13 cellular contexts compared by ENCODE assay signal in genomic region chr5:127080001-127080478, GRCh38. TPM values are rescaled to one million over a fixed set of nuclear protein-coding genes. Genes with fewer than 3 reads are reported as not detected.
DNase-seq lines count a peak whose midpoint lies in the region; ATAC-seq and TF ChIP-seq lines count a peak whose summit lies in the region.
"Had no signal": no experiment of that assay in that cellular context is flagged by ENCODE, and none has a peak within 500 bp of the region (broad histone marks: within the 10 kb centered on the region; RNA-seq: fewer than 3 reads in every experiment).

No MANE protein-coding gene starts in this region.

- DNase-seq in NCI-H2107 treated with DMSO at 0.1 percent for 48 hours (lab: John Stamatoyannopoulos, UW; ENCODE audit: unreplicated experiment) (peak; percentile 44), NCI-H2107 (lab: John Stamatoyannopoulos, UW) (no peak), NCI-H774 (lab: John Stamatoyannopoulos, UW) (peak; percentile 17), choroid plexus epithelial cell (ENCODE audit: low read depth) (peak; percentile 37), trophoblast cell (peak; percentile 48 to 76), retina (no peak)
- no peak for DNase-seq in activated T-helper 2 cell treated with anti-CD3 and anti-CD28 coated beads, Interferon-gamma antibody, Interleukin-2, Interleukin-4, amounts not matched to agents 10 μg/mL and 5 μg/mL and 100 μg/mL, durations not matched to agents 14 hours and 24 hours and 36 hours (ENCODE audit: low spot score)
- DNase-seq: left ventricle myocardium inferior; NCI-H1694; stimulated activated CD4-positive, alpha-beta T cell treated with anti-CD3 and anti-CD28 coated beads, Interleukin-4, amount 100 ng/mL, for 4 hours had no signal

- no peaks in the 10 kb centered on the region for H3K36me3 ChIP-seq in trophoblast cell (ENCODE audit: control insufficient read depth in 1 of 2, insufficient read depth in 2 of 2, low read length in 2 of 2)
- H3K36me3 ChIP-seq: left ventricle myocardium inferior had no signal

- H3K4me1 ChIP-seq in trophoblast cell (ENCODE audit: control insufficient read depth in 1 of 2, insufficient read depth in 2 of 2, low read length in 2 of 2): peaks cover 8 to 11% of the 10 kb centered on the region in 2 experiments

- H3K9me3 Mint-ChIP-seq in activated T-helper 2 cell treated with anti-CD3 and anti-CD28 coated beads, Interferon-gamma antibody, Interleukin-2, Interleukin-4, amounts not matched to agents 10 μg/mL and 5 μg/mL and 100 μg/mL, durations not matched to agents 14 hours and 24 hours and 36 hours: no peaks in the 10 kb centered on the region

- no peak overlapping the region for H3K14ac ChIP-seq in trophoblast cell (ENCODE audit: low read length)

- H3K27me3 ChIP-seq in trophoblast cell (ENCODE audit: insufficient read depth, low read length): no peaks in the 10 kb centered on the region

- no peak overlapping the region for H4K8ac ChIP-seq in trophoblast cell (ENCODE audit: low read depth, low read length)

- peaks cover 10% of the 10 kb centered on the region for H3K4me1 Mint-ChIP-seq in activated T-helper 2 cell treated with anti-CD3 and anti-CD28 coated beads, Interferon-gamma antibody, Interleukin-2, Interleukin-4, amounts not matched to agents 10 μg/mL and 5 μg/mL and 100 μg/mL, durations not matched to agents 14 hours and 24 hours and 36 hours (ENCODE audit: low read depth)

- no peak overlapping the region for H2BK120ac ChIP-seq in trophoblast cell (ENCODE audit: insufficient read depth, low read length, poor library complexity)

- H3K27ac Mint-ChIP-seq in activated T-helper 2 cell treated with anti-CD3 and anti-CD28 coated beads, Interferon-gamma antibody, Interleukin-2, Interleukin-4, amounts not matched to agents 10 μg/mL and 5 μg/mL and 100 μg/mL, durations not matched to agents 14 hours and 24 hours and 36 hours: no peak overlapping the region

- no peak overlapping the region for H3K4me3 ChIP-seq in choroid plexus epithelial cell (ENCODE audit: low read depth, low read length)
- no peak overlapping the region for H3K4me3 ChIP-seq in trophoblast cell (ENCODE audit: low read depth, low read length)
- H3K4me3 ChIP-seq: left ventricle myocardium inferior had no signal

- WGBS in trophoblast cell (ENCODE audit: extremely low coverage, insufficient coverage, insufficient read length): no CpG with 5 or more reads among the region's 9 CpGs

- H3K9ac ChIP-seq in trophoblast cell (ENCODE audit: low read length): no peak overlapping the region

- no peak overlapping the region for H2BK12ac ChIP-seq in trophoblast cell (ENCODE audit: low read length)

- no peak overlapping the region for H4K12ac ChIP-seq in trophoblast cell (ENCODE audit: low read depth, low read length)

- intact Hi-C loops in activated T-helper 2 cell treated with anti-CD3 and anti-CD28 coated beads, Interferon-gamma antibody, Interleukin-2, Interleukin-4, amounts not matched to agents 10 μg/mL and 5 μg/mL and 100 μg/mL, durations not matched to agents 14 hours and 24 hours and 36 hours (cut with micrococcal nuclease): no loop called here

- no peak overlapping the region for H3K23ac ChIP-seq in trophoblast cell (ENCODE audit: low read length)

- H3K27ac ChIP-seq in trophoblast cell (ENCODE audit: low read depth, low read length): no peak overlapping the region
- H3K27ac ChIP-seq: 22Rv1, left ventricle myocardium inferior had no signal

- no peak overlapping the region for H2AFZ ChIP-seq in trophoblast cell (ENCODE audit: insufficient read depth, low read length, poor library complexity)

- H3K36me3 Mint-ChIP-seq in activated T-helper 2 cell treated with anti-CD3 and anti-CD28 coated beads, Interferon-gamma antibody, Interleukin-2, Interleukin-4, amounts not matched to agents 10 μg/mL and 5 μg/mL and 100 μg/mL, durations not matched to agents 14 hours and 24 hours and 36 hours (ENCODE audit: low read depth): no peaks in the 10 kb centered on the region

- H2AK5ac ChIP-seq in trophoblast cell (ENCODE audit: low read length): no peak overlapping the region

- peaks cover 5% of the 10 kb centered on the region for H3K27me3 Mint-ChIP-seq in activated T-helper 2 cell treated with anti-CD3 and anti-CD28 coated beads, Interferon-gamma antibody, Interleukin-2, Interleukin-4, amounts not matched to agents 10 μg/mL and 5 μg/mL and 100 μg/mL, durations not matched to agents 14 hours and 24 hours and 36 hours (ENCODE audit: low read depth)

- H3K18ac ChIP-seq in trophoblast cell (ENCODE audit: low read length): no peak overlapping the region

- ATAC-seq in HG03460 (IDR thresholded peaks at IDR 0.05; ENCODE audit: unreplicated experiment): no peak

- no peaks in the 10 kb centered on the region for H3K79me2 ChIP-seq in trophoblast cell (ENCODE audit: control insufficient read depth, insufficient read depth, low read length, poor library complexity)

- no peak overlapping the region for H3K4ac ChIP-seq in trophoblast cell (ENCODE audit: low read depth, low read length)

- H2BK5ac ChIP-seq in trophoblast cell (ENCODE audit: low read depth, low read length, poor library complexity): no peak overlapping the region

- H3K9me3 ChIP-seq in trophoblast cell (ENCODE audit: insufficient read depth, low read depth, low read length): no peaks in the 10 kb centered on the region
- H3K9me3 ChIP-seq: left ventricle myocardium inferior had no signal

- no peak for TF ChIP-seq CTCF in choroid plexus epithelial cell (conservative IDR thresholded peaks at IDR 0.05; ENCODE audit: low read depth, low read length)

- no peak overlapping the region for H3K4me2 ChIP-seq in trophoblast cell (ENCODE audit: low read length)

- H4K91ac ChIP-seq in trophoblast cell (ENCODE audit: low read depth, low read length): no peak overlapping the region

- no peaks in the 10 kb centered on the region for H3K79me1 ChIP-seq in trophoblast cell (ENCODE audit: low read length)

- no peak overlapping the region for H3K4me3 Mint-ChIP-seq in activated T-helper 2 cell treated with anti-CD3 and anti-CD28 coated beads, Interferon-gamma antibody, Interleukin-2, Interleukin-4, amounts not matched to agents 10 μg/mL and 5 μg/mL and 100 μg/mL, durations not matched to agents 14 hours and 24 hours and 36 hours (ENCODE audit: low read depth)

RNA-seq across cellular contexts. Expression of gene C5orf63, which starts 6.7 kb away (rescaled TPM):
- 0.08 TPM in 1 of 2 replicates, not detected in the other for polyA plus RNA-seq in trophoblast cell (2013)
- total RNA-seq in activated T-helper 2 cell treated with anti-CD3 and anti-CD28 coated beads, Interferon-gamma antibody, Interleukin-2, Interleukin-4, amounts not matched to agents 10 μg/mL and 5 μg/mL and 100 μg/mL, durations not matched to agents 14 hours and 24 hours and 36 hours: 6.1 and 6.4 TPM in 2 replicates
- total RNA-seq: H4 had no signal

RNA-seq across cellular contexts. Expression of gene MARCHF3, which starts 49.7 kb away (rescaled TPM):
- 0.57 and 0.67 TPM in 2 replicates for polyA plus RNA-seq in trophoblast cell (2013)
- 1.9 and 2.1 TPM in 2 replicates for total RNA-seq in activated T-helper 2 cell treated with anti-CD3 and anti-CD28 coated beads, Interferon-gamma antibody, Interleukin-2, Interleukin-4, amounts not matched to agents 10 μg/mL and 5 μg/mL and 100 μg/mL, durations not matched to agents 14 hours and 24 hours and 36 hours

Comparison
In these comparisons a context has a peak if more than half of its experiments do, and no peak if none do; other contexts are left out.
1. DNase-seq: peak in NCI-H2107 treated with DMSO at 0.1 percent for 48 hours (single experiment), NCI-H774 (single experiment), choroid plexus epithelial cell (single experiment) and trophoblast cell (2 of 2); none in NCI-H2107 (single experiment), retina (single experiment) and activated T-helper 2 cell treated with anti-CD3 and anti-CD28 coated beads, Interferon-gamma antibody, Interleukin-2, Interleukin-4, amounts not matched to agents 10 μg/mL and 5 μg/mL and 100 μg/mL, durations not matched to agents 14 hours and 24 hours and 36 hours (single experiment).